8 cellular contexts compared by ENCODE assay signal in genomic region chr4:165493359-165493758, GRCh38.
DNase-seq lines count a peak whose midpoint lies in the region; ATAC-seq and TF ChIP-seq lines count a peak whose summit lies in the region.

No MANE protein-coding gene starts in this region.

- TF ChIP-seq POLR2A in thyroid gland (IDR thresholded peaks at IDR 0.05) = no peak

- WGBS in thyroid gland, 2 donors = 50 to 54% methylated on average over 18 of the region's 18 CpGs

- no peak overlapping the region for H3K27ac ChIP-seq in osteoblast (ENCODE audit: low read depth, low read length)
- no peak overlapping the region for H3K27ac ChIP-seq in thyroid gland

- TF ChIP-seq CTCF in fibroblast of villous mesenchyme (IDR thresholded peaks at IDR 0.05; ENCODE audit: insufficient read depth, low read depth, low read length) = peak; percentile 76
- TF ChIP-seq CTCF in osteoblast (IDR thresholded peaks at IDR 0.05; ENCODE audit: extremely low read depth, low read depth, low read length) = peak; percentile 79
- TF ChIP-seq CTCF in thyroid gland (IDR thresholded peaks at IDR 0.05) = peak in 3 of 6 experiments; percentile 11 to 38 (median 24)

- H3K4me3 ChIP-seq in fibroblast of villous mesenchyme (ENCODE audit: low read depth, low read length) = no peak overlapping the region
- peak overlapping the region; percentile 33 for H3K4me3 ChIP-seq in osteoblast (ENCODE audit: insufficient read depth, low read length)
- H3K4me3 ChIP-seq in thyroid gland (replicated peaks in 1 of 3) = no peak overlapping the region

- H4K20me1 ChIP-seq in osteoblast (ENCODE audit: insufficient read depth, low read length) = no peaks in the 10 kb centered on the region

- no peaks in the 10 kb centered on the region for H3K27me3 ChIP-seq in osteoblast (ENCODE audit: insufficient read depth, low read length)
- no peaks in the 10 kb centered on the region for H3K27me3 ChIP-seq in thyroid gland

- DNase-seq in A172 (ENCODE audit: low spot score) (peak; percentile 71), OCI-M2 (lab: John Stamatoyannopoulos, UW; ENCODE audit: unreplicated experiment) (peak; percentile 11), fibroblast of villous mesenchyme (ENCODE audit: low read depth) (peak; percentile 60), osteoblast (ENCODE audit: insufficient read length, low spot score, missing footprints) (peak; percentile 86), thyroid gland (peak; percentile 6 to 16)
- peak; percentile 75 to 79 for DNase-seq in activated T-cell treated with anti-CD3 and anti-CD28 coated beads, Interleukin-2, amount 50 U/mL, for 48 hours

- H2AFZ ChIP-seq in osteoblast (ENCODE audit: low read length) = peak overlapping the region; percentile 85

- intact Hi-C loops in thyroid gland (cut with DNase I) = no loop called here

- H3K9me3 ChIP-seq in osteoblast (ENCODE audit: low read depth, low read length) (no peaks in the 10 kb centered on the region), thyroid gland (no peaks in the 10 kb centered on the region)

- H3K4me1 ChIP-seq in osteoblast (ENCODE audit: insufficient read depth, low read length) = no peaks in the 10 kb centered on the region
- no peaks in the 10 kb centered on the region for H3K4me1 ChIP-seq in thyroid gland

- ATAC-seq in GM18519 (IDR thresholded peaks at IDR 0.05; ENCODE audit: low FRiP score, unreplicated experiment) (peak; percentile 93), HG03045 (IDR thresholded peaks at IDR 0.05; ENCODE audit: unreplicated experiment) (peak; percentile 97)

- H3K4me2 ChIP-seq in osteoblast (ENCODE audit: insufficient read depth, low read length) = peak overlapping the region; percentile 82

- no peaks in the 10 kb centered on the region for H3K36me3 ChIP-seq in osteoblast (ENCODE audit: insufficient read depth, low read length)
- H3K36me3 ChIP-seq in thyroid gland = peaks cover 0 to 5% of the 10 kb centered on the region in 2 donors

- H3K79me2 ChIP-seq in osteoblast (ENCODE audit: insufficient read depth, low read length) = no peaks in the 10 kb centered on the region

Comparison
In these comparisons a context has a peak if more than half of its experiments do, and no peak if none do; other contexts are left out.
1. DNase-seq: peak in every context shown above with its lines; median percentile 86 in osteoblast; 77 in activated T-cell treated with anti-CD3 and anti-CD28 coated beads, Interleukin-2, amount 50 U/mL, for 48 hours; 71 in A172; 60 in fibroblast of villous mesenchyme; 11 in OCI-M2; 11 in thyroid gland.